32 cellular contexts compared by ENCODE assay signal in genomic region chr3:113258311-113258710, GRCh38. TPM values are rescaled to one million over a fixed set of nuclear protein-coding genes. Genes with fewer than 3 reads are reported as not detected.
DNase-seq lines count a peak whose midpoint lies in the region; TF ChIP-seq lines count a peak whose summit lies in the region.
"Had no signal": no experiment of that assay in that cellular context is flagged by ENCODE, and none has a peak within 500 bp of the region (broad histone marks: within the 10 kb centered on the region; RNA-seq: fewer than 3 reads in every experiment).

No MANE protein-coding gene starts in this region.

- peak overlapping the region; percentile 37 for H3K27ac ChIP-seq in suprapubic skin
- H3K27ac ChIP-seq: adrenal gland, left lung had no signal

- no peak for TF ChIP-seq POLR2A in suprapubic skin (IDR thresholded peaks at IDR 0.05)

- H3K4me3 ChIP-seq in fibroblast of mammary gland (ENCODE audit: control insufficient read depth, low read depth, low read length) (no peak overlapping the region), suprapubic skin (no peak overlapping the region)
- H3K4me3 ChIP-seq: adrenal gland, left lung, tibial nerve had no signal

- no peaks in the 10 kb centered on the region for H3K36me3 Mint-ChIP-seq in activated T-helper 2 cell treated with anti-CD3 and anti-CD28 coated beads, Interferon-gamma antibody, Interleukin-2, Interleukin-4, amounts not matched to agents 10 μg/mL and 5 μg/mL and 100 μg/mL, durations not matched to agents 14 hours and 24 hours and 36 hours (ENCODE audit: low read depth)
- H3K36me3 Mint-ChIP-seq: naive thymus-derived CD4-positive, alpha-beta T cell had no signal

- no peaks in the 10 kb centered on the region for H3K9me3 Mint-ChIP-seq in activated T-helper 2 cell treated with anti-CD3 and anti-CD28 coated beads, Interferon-gamma antibody, Interleukin-2, Interleukin-4, amounts not matched to agents 10 μg/mL and 5 μg/mL and 100 μg/mL, durations not matched to agents 14 hours and 24 hours and 36 hours
- H3K9me3 Mint-ChIP-seq: mesothelial cell of epicardium; naive thymus-derived CD4-positive, alpha-beta T cell had no signal

- peaks cover 10% of the 10 kb centered on the region for H3K4me1 Mint-ChIP-seq in activated T-helper 2 cell treated with anti-CD3 and anti-CD28 coated beads, Interferon-gamma antibody, Interleukin-2, Interleukin-4, amounts not matched to agents 10 μg/mL and 5 μg/mL and 100 μg/mL, durations not matched to agents 14 hours and 24 hours and 36 hours (ENCODE audit: low read depth)

- H3K4me1 ChIP-seq in suprapubic skin: peaks cover 64% of the 10 kb centered on the region
- H3K4me1 ChIP-seq: BE2C, left lung had no signal

- peak; percentile 11 to 16 for DNase-seq in activated CD4-positive, alpha-beta T cell treated with anti-CD3 and anti-CD28 coated beads, Interleukin-2, amount 50 U/mL, for 48 hours
- no peak for DNase-seq in activated CD4-positive, alpha-beta T cell treated with anti-CD3 and anti-CD28 coated beads, Interleukin-2, amount 50 U/mL, for 1 hour
- DNase-seq in activated T-helper 2 cell treated with anti-CD3 and anti-CD28 coated beads, Interferon-gamma antibody, Interleukin-2, Interleukin-4, amounts not matched to agents 10 μg/mL and 5 μg/mL and 100 μg/mL, durations not matched to agents 14 hours and 24 hours and 36 hours (ENCODE audit: low spot score): no peak
- no peak for DNase-seq in fibroblast of mammary gland (ENCODE audit: low read depth)
- DNase-seq in suprapubic skin (ENCODE audit: low spot score in 2 of 2): no peak
- DNase-seq in COR-L47 (lab: John Stamatoyannopoulos, UW): no peak
- no peak for DNase-seq in NCI-H446 (lab: John Stamatoyannopoulos, UW)
- DNase-seq in activated T-cell treated with anti-CD3 and anti-CD28 coated beads, Interleukin-2, amount 50 U/mL, for 1 hour: no peak
- DNase-seq: 8988T; activated CD4-positive, CD25-positive, alpha-beta regulatory T cell; activated CD8-positive, alpha-beta T cell treated with anti-CD3 and anti-CD28 coated beads, Interleukin-2, amount 10 ng/mL, durations not matched to agents 7 days and 5 days; activated naive CD4-positive, alpha-beta T cell treated with Interleukin-2 at 50 U/mL for 16 hours; adrenal gland; BE2C; caudate nucleus; dermis blood vessel endothelial cell; DMS53; GOT3; hippocampal formation; KBM-7; left lung; MM.1S; naive thymus-derived CD4-positive, alpha-beta T cell; NCI-H1417 treated with DMSO at 0.1 percent for 48 hours; NCI-H2081 treated with DMSO at 0.1 percent for 48 hours; NCI-H345; retina; Right ventricle myocardium superior; stimulated activated CD4-positive, alpha-beta T cell treated with anti-CD3 and anti-CD28 coated beads, Interleukin-4, amount 100 ng/mL, for 24 hours; stimulated activated naive CD4-positive, alpha-beta T cell treated with Interleukin-2 at 50 U/mL for 16 hours had no signal

- no peak overlapping the region for H3K4me3 Mint-ChIP-seq in activated T-helper 2 cell treated with anti-CD3 and anti-CD28 coated beads, Interferon-gamma antibody, Interleukin-2, Interleukin-4, amounts not matched to agents 10 μg/mL and 5 μg/mL and 100 μg/mL, durations not matched to agents 14 hours and 24 hours and 36 hours (ENCODE audit: low read depth)
- H3K4me3 Mint-ChIP-seq: activated CD8-positive, alpha-beta T cell treated with anti-CD3 and anti-CD28 coated beads, Interleukin-2, amount 10 ng/mL, durations not matched to agents 7 days and 5 days; mesothelial cell of epicardium; naive thymus-derived CD4-positive, alpha-beta T cell had no signal

- H3K27me3 Mint-ChIP-seq in activated T-helper 2 cell treated with anti-CD3 and anti-CD28 coated beads, Interferon-gamma antibody, Interleukin-2, Interleukin-4, amounts not matched to agents 10 μg/mL and 5 μg/mL and 100 μg/mL, durations not matched to agents 14 hours and 24 hours and 36 hours (ENCODE audit: low read depth): no peaks in the 10 kb centered on the region

- intact Hi-C loops in activated T-helper 2 cell treated with anti-CD3 and anti-CD28 coated beads, Interferon-gamma antibody, Interleukin-2, Interleukin-4, amounts not matched to agents 10 μg/mL and 5 μg/mL and 100 μg/mL, durations not matched to agents 14 hours and 24 hours and 36 hours (cut with micrococcal nuclease): loop anchor here (2.0 kb wide), 1 partner anchor 14 kb away; no protein-coding TSS in a partner anchor

- TF ChIP-seq EP300 in suprapubic skin (IDR thresholded peaks at IDR 0.05): no peak

- peak overlapping the region; percentile 38 for H3K27ac Mint-ChIP-seq in activated T-helper 2 cell treated with anti-CD3 and anti-CD28 coated beads, Interferon-gamma antibody, Interleukin-2, Interleukin-4, amounts not matched to agents 10 μg/mL and 5 μg/mL and 100 μg/mL, durations not matched to agents 14 hours and 24 hours and 36 hours
- H3K27ac Mint-ChIP-seq: activated CD8-positive, alpha-beta T cell treated with anti-CD3 and anti-CD28 coated beads, Interleukin-2, amount 10 ng/mL, durations not matched to agents 7 days and 5 days; mesothelial cell of epicardium; naive thymus-derived CD4-positive, alpha-beta T cell had no signal

- H3K36me3 ChIP-seq in suprapubic skin: peaks cover 9% of the 10 kb centered on the region
- H3K36me3 ChIP-seq: adrenal gland, BE2C, left lung, tibial nerve had no signal

- H3K27me3 ChIP-seq in suprapubic skin: no peaks in the 10 kb centered on the region
- H3K27me3 ChIP-seq: adrenal gland, BE2C, left lung, tibial nerve had no signal

- no peaks in the 10 kb centered on the region for H3K9me3 ChIP-seq in suprapubic skin
- H3K9me3 ChIP-seq: adrenal gland, BE2C, left lung, tibial nerve had no signal

- peak; percentile 30 for TF ChIP-seq CTCF in fibroblast of mammary gland (conservative IDR thresholded peaks at IDR 0.05; ENCODE audit: control insufficient read depth, insufficient read depth, low read depth, low read length)
- no peak for TF ChIP-seq CTCF in suprapubic skin (IDR thresholded peaks at IDR 0.05)

- 65% methylated on average over 5 of the region's 5 CpGs for WGBS in suprapubic skin

RNA-seq across cellular contexts. Expression of gene BOC, which starts 47.0 kb away (rescaled TPM):
- total RNA-seq in activated T-helper 2 cell treated with anti-CD3 and anti-CD28 coated beads, Interferon-gamma antibody, Interleukin-2, Interleukin-4, amounts not matched to agents 10 μg/mL and 5 μg/mL and 100 μg/mL, durations not matched to agents 14 hours and 24 hours and 36 hours: 4.2 and 5.4 TPM in 2 replicates
- 100 to 1,000 TPM in 2 of 4 donors, 10 to 100 TPM in 2; 75.6 to 159 (median 105) TPM for total RNA-seq in suprapubic skin
- total RNA-seq: activated CD8-positive, alpha-beta T cell treated with anti-CD3 and anti-CD28 coated beads, Interleukin-2, amount 10 ng/mL, durations not matched to agents 7 days and 5 days had no signal

Comparison
In these comparisons a context has a peak if more than half of its experiments do, and no peak if none do; other contexts are left out.
1. DNase-seq: peak in activated CD4-positive, alpha-beta T cell treated with anti-CD3 and anti-CD28 coated beads, Interleukin-2, amount 50 U/mL, for 48 hours (2 of 2); none in activated CD4-positive, alpha-beta T cell treated with anti-CD3 and anti-CD28 coated beads, Interleukin-2, amount 50 U/mL, for 1 hour (single experiment), activated T-helper 2 cell treated with anti-CD3 and anti-CD28 coated beads, Interferon-gamma antibody, Interleukin-2, Interleukin-4, amounts not matched to agents 10 μg/mL and 5 μg/mL and 100 μg/mL, durations not matched to agents 14 hours and 24 hours and 36 hours (single experiment), fibroblast of mammary gland (single experiment), suprapubic skin (0 of 2), COR-L47 (single experiment), NCI-H446 (0 of 2) and activated T-cell treated with anti-CD3 and anti-CD28 coated beads, Interleukin-2, amount 50 U/mL, for 1 hour (single experiment).
2. RNA of gene BOC, which starts 47.0 kb away (total RNA-seq): 75.6 to 159 TPM in suprapubic skin; 4.2 to 5.4 TPM in activated T-helper 2 cell treated with anti-CD3 and anti-CD28 coated beads, Interferon-gamma antibody, Interleukin-2, Interleukin-4, amounts not matched to agents 10 μg/mL and 5 μg/mL and 100 μg/mL, durations not matched to agents 14 hours and 24 hours and 36 hours; every median in the first group is over 10 times any median in the second.